ENCODE assay signal across 1 cellular context in genomic region chr13:48977973-48978372, GRCh38.
TF ChIP-seq lines count a peak whose summit lies in the region.

No MANE protein-coding gene starts in this region.

TF ChIP-seq in SK-N-SH treated with all-trans-retinoic acid at 6 μM for 48 hours, 23 proteins besides CTCF, POLR2A, EP300 and RAD21 (continued from another document):
- TF ChIP-seq PATZ1 (CRISPR knock-in tag; IDR thresholded peaks at IDR 0.05; ENCODE audit: borderline replicate concordance) (no peak), ARNTL (CRISPR knock-in tag; IDR thresholded peaks at IDR 0.05; ENCODE audit: borderline replicate concordance, low read depth) (no peak), TCF4 (CRISPR knock-in tag; IDR thresholded peaks at IDR 0.05; ENCODE audit: borderline replicate concordance) (no peak), ZFP30 (CRISPR knock-in tag; IDR thresholded peaks at IDR 0.05) (no peak), RARB (CRISPR knock-in tag; IDR thresholded peaks at IDR 0.05) (no peak)
